ENCODE assay signal across 10 cellular contexts in the genomic region with DNA sequence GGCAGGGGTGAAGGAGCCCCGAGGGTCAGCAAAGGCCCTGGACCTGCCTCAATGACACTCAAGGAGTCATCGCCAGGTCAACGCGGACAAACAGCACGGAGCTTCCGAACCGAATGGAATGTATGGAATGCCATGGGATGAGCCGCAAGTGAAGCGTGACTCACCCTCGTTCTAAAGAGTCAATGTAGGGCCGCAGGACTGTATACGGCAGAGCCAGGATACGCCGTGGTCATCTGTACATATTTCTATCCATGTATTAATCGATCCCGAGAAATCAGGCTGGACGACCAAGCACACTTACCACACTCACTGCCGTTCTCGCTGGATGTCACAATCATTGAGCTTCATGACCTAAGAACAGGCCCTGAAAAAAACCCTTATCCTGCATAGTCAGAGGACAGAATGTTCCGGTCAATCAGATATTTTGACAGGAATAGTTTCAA. TPM values are rescaled to one million over a fixed set of nuclear protein-coding genes. Genes with fewer than 3 reads are reported as not detected.
DNase-seq lines count a peak whose midpoint lies in the region; FAIRE-seq and TF ChIP-seq lines count a peak whose summit lies in the region.
"Had no signal": no experiment of that assay in that cellular context is flagged by ENCODE, and none has a peak within 500 bp of the region (broad histone marks: within the 10 kb centered on the region; RNA-seq: fewer than 3 reads in every experiment).

No MANE protein-coding gene starts in this region.

- no peaks in the 10 kb centered on the region for H3K9me3 ChIP-seq in kidney (ENCODE audit: control insufficient read depth in 1 of 2, low read length in 2 of 2)
- no peaks in the 10 kb centered on the region for H3K9me3 ChIP-seq in testis
- H3K9me3 ChIP-seq: esophagus muscularis mucosa had no signal

- intact Hi-C loops in kidney (cut with DNase I) (no loop called here), testis (cut with DNase I; ENCODE audit: low total_unique reads) (no loop called here)

- H3K36me3 ChIP-seq in kidney (ENCODE audit: control insufficient read depth in 1 of 2, insufficient read depth in 2 of 2, low read length in 2 of 2) (no peaks in the 10 kb centered on the region), testis (ENCODE audit: low read depth, missing control alignments) (no peaks in the 10 kb centered on the region)

- DNase-seq in HT1080 (ENCODE audit: low read depth) (peak; percentile 90), astrocyte of the hippocampus (ENCODE audit: low read depth, low spot score) (peak; percentile 87), kidney (peak; percentile 44), testis (peak; percentile 46), GM12892 (ENCODE audit: insufficient read length) (no peak), NCI-H2171 (lab: John Stamatoyannopoulos, UW) (no peak)
- no peak for DNase-seq in activated effector memory CD4-positive, alpha-beta T cell treated with Interleukin-2 at 50 U/mL for 16 hours
- DNase-seq: activated effector memory CD4-positive, alpha-beta T cell treated with anti-CD3 and anti-CD28 coated beads, Interleukin-2, amount 50 U/mL, for 16 hours; T-helper 2 cell had no signal

- TF ChIP-seq POLR2A in testis (IDR thresholded peaks at IDR 0.05) (no peak), GM12892 (IDR thresholded peaks at IDR 0.05; ENCODE audit: low read depth, low read length) (no peak)

- no peaks in the 10 kb centered on the region for H3K27me3 ChIP-seq in testis
- H3K27me3 ChIP-seq: esophagus muscularis mucosa had no signal

- no peak overlapping the region for H3K4me3 ChIP-seq in kidney (ENCODE audit: low read length in 2 of 2)
- no peak overlapping the region for H3K4me3 ChIP-seq in testis
- H3K4me3 ChIP-seq: esophagus muscularis mucosa had no signal

- H3K4me1 ChIP-seq in kidney (ENCODE audit: control insufficient read depth in 1 of 2, insufficient read depth in 1 of 2, low read depth in 1 of 2, low read length in 2 of 2) (peaks cover 0 to 7% of the 10 kb centered on the region in 2 donors), testis (peaks cover 27% of the 10 kb centered on the region)

- no peak overlapping the region for H3K9ac ChIP-seq in kidney (ENCODE audit: low read length in 2 of 2)

- no peak for FAIRE-seq in kidney (lab: Jason Lieb, UNC)
- FAIRE-seq in GM12892 (lab: Jason Lieb, UNC), result no peak

- H3K27ac ChIP-seq in kidney (ENCODE audit: low read depth in 2 of 2, low read length in 2 of 2), result peak overlapping the region in 1 of 2 donors; percentile 53
- peak overlapping the region; percentile 28 to 81 for H3K27ac ChIP-seq in testis
- H3K27ac ChIP-seq: esophagus muscularis mucosa had no signal

- TF ChIP-seq CTCF in kidney (IDR thresholded peaks at IDR 0.05; ENCODE audit: borderline replicate concordance, extremely low read depth, insufficient read depth) (no peak), testis (IDR thresholded peaks at IDR 0.05) (no peak)

- 69 to 75% methylated on average over 18 to 20 of the region's 20 CpGs for WGBS in testis, 2 donors

RNA-seq across cellular contexts. Expression of a gene that starts 4.3 kb away (rescaled TPM):
- total RNA-seq in HT1080 (2014; rRNA removed; shearing (Covaris generic)), result 16.7 and 19.9 TPM in 2 replicates
- 18.5 and 32.0 TPM in 2 replicates for polyA plus RNA-seq in HT1080 (2015; cell fraction: cytosol; rRNA removed)
- polyA plus RNA-seq in HT1080 (2015; cell fraction: nucleus; rRNA removed), result 15.9 and 19.2 TPM in 2 replicates
- total RNA-seq in kidney, result 38.6 TPM
- 28.7 TPM for polyA plus RNA-seq in kidney (ENCODE audit: insufficient read depth, low read depth, low replicate concordance)
- total RNA-seq in testis, result 10 to 100 TPM; 50.9 to 66.8 TPM
- 90.8 TPM for polyA plus RNA-seq in testis (ENCODE audit: insufficient read depth, low read depth, low replicate concordance)
- polyA plus RNA-seq in GM12892 (2012; ENCODE audit: missing spikeins), result 57.1 TPM

RNA-seq across cellular contexts. Expression of a gene that starts 44.7 kb away (rescaled TPM):
- 248 and 258 TPM in 2 replicates for total RNA-seq in HT1080 (2014; rRNA removed; shearing (Covaris generic))
- polyA plus RNA-seq in HT1080 (2015; cell fraction: cytosol; rRNA removed), result 142 and 150 TPM in 2 replicates
- 268 and 275 TPM in 2 replicates for polyA plus RNA-seq in HT1080 (2015; cell fraction: nucleus; rRNA removed)
- total RNA-seq in kidney, result 107 TPM
- 65.5 TPM for polyA plus RNA-seq in kidney (ENCODE audit: insufficient read depth, low read depth, low replicate concordance)
- total RNA-seq in testis, result 100 to 1,000 TPM; 237 to 263 TPM
- polyA plus RNA-seq in testis (ENCODE audit: insufficient read depth, low read depth, low replicate concordance), result 165 TPM
- polyA plus RNA-seq in GM12892 (2012; ENCODE audit: missing spikeins), result 131 TPM

Comparison
In these comparisons a context has a peak if more than half of its experiments do, and no peak if none do; other contexts are left out.
1. DNase-seq: peak in HT1080 (single experiment), astrocyte of the hippocampus (single experiment), kidney (single experiment) and testis (single experiment); none in activated effector memory CD4-positive, alpha-beta T cell treated with Interleukin-2 at 50 U/mL for 16 hours (single experiment), GM12892 (single experiment) and NCI-H2171 (single experiment).